In the genomic region with DNA sequence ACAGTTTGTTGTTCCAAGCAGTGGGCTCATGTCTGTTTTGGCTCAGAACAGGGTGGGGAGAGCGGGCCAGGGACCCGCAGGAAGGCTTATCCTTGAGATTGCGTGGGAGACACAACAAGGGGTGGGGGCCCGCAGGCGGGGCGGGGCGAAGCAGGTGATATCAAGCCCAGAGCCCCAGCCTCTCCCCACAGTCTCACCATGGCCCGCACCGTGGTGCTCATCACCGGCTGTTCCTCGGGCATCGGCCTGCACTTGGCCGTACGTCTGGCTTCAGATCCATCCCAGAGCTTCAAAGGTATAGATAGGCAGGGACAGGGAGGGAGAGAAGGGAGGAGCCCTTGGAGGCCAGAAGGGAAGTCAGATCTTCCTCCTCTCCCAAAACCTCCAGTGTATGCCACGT, we compare ENCODE assay signal across 8 cellular contexts. TPM values are rescaled to one million over a fixed set of nuclear protein-coding genes. Genes with fewer than 3 reads are reported as not detected.
A peak's percentile ranks its signal among the peaks of the same experiment; 100 is the strongest.
DNase-seq lines count a peak whose midpoint lies in the region; ATAC-seq and TF ChIP-seq lines count a peak whose summit lies in the region.
"Not testable (repeated sequence)": the region's sequence is repeated elsewhere in the genome, so short reads cannot be mapped to it uniquely, and the experiment has no call there.

A gene with protein sequence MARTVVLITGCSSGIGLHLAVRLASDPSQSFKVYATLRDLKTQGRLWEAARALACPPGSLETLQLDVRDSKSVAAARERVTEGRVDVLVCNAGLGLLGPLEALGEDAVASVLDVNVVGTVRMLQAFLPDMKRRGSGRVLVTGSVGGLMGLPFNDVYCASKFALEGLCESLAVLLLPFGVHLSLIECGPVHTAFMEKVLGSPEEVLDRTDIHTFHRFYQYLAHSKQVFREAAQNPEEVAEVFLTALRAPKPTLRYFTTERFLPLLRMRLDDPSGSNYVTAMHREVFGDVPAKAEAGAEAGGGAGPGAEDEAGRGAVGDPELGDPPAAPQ (plus strand): TSS at position 188 of the 400 bp plus-strand sequence. CDS start 11 bp downstream, at position 199.

- not testable (repeated sequence) for H3K27me3 Mint-ChIP-seq in H9 (ENCODE audit: low read depth); activated naive CD4-positive, alpha-beta T cell treated with anti-CD3 and anti-CD28 coated beads, Interleukin-2, amount 50 U/mL, for 24 hours; effector memory CD8-positive, alpha-beta T cell; natural killer cell (ENCODE audit: low read depth in 2 of 2)

- H3K4me2 ChIP-seq in H9 (ENCODE audit: insufficient read depth, insufficient read length, low read length), result peak within 1 kb of the TSS; percentile 43

- not testable (repeated sequence) for H3K23ac ChIP-seq in H9 (ENCODE audit: insufficient read length, low read depth, low read length)

- H4K8ac ChIP-seq in H9 (replicated peaks; ENCODE audit: insufficient read length, low read depth, low read length), result not testable (repeated sequence)

- not testable (repeated sequence) for H4K5ac ChIP-seq in H9 (ENCODE audit: insufficient read length, low read depth, low read length)

- CTCF ChIA-PET in AG04450 (lab: Charles Lee), result not testable (repeated sequence)

- H3K27me3 ChIP-seq in AG04450 (ENCODE audit: control insufficient read depth, insufficient read depth, low read length); H9 (ENCODE audit: insufficient read depth, low read length); SJSA1 (replicated peaks); iPS-15b (ENCODE audit: control insufficient read depth, insufficient read depth, low read length): not testable (repeated sequence)

- H3K9me3 Mint-ChIP-seq in H9; activated naive CD4-positive, alpha-beta T cell treated with anti-CD3 and anti-CD28 coated beads, Interleukin-2, amount 50 U/mL, for 24 hours; effector memory CD8-positive, alpha-beta T cell; natural killer cell; stimulated activated effector memory CD8-positive, alpha-beta T cell treated with anti-CD3 and anti-CD28 coated beads, Interleukin-12 subunit alpha, Interleukin-12 subunit beta, amount 100 ng/mL, for 72 hours: not testable (repeated sequence)

- H4K91ac ChIP-seq in H9 (ENCODE audit: insufficient read length, low read depth, low read length), result not testable (repeated sequence)

- H3K9ac ChIP-seq in H9 (ENCODE audit: extremely low read depth, insufficient read length, low read length); iPS-15b (ENCODE audit: low read depth, low read length): not testable (repeated sequence)

- not testable (repeated sequence) for H3K79me1 ChIP-seq in H9 (ENCODE audit: insufficient read depth, low read depth, low read length, poor library complexity, severe bottlenecking)

- intact Hi-C loops in natural killer cell (cut with micrococcal nuclease), result not testable (repeated sequence)

- not testable (repeated sequence) for H3K27ac ChIP-seq in AG04450 (ENCODE audit: low read depth, low read length); H9 (ENCODE audit: insufficient read length, low read depth, low read length); SJSA1

- TF ChIP-seq CTCF in AG04450 (IDR thresholded peaks at IDR 0.05; ENCODE audit: low read depth, low read length); H9 (conservative IDR thresholded peaks at IDR 0.05); natural killer cell (IDR thresholded peaks at IDR 0.05): not testable (repeated sequence)

- H3K27ac Mint-ChIP-seq in H9 (peak within 1 kb of the TSS in 2 of 3 experiments; percentile 61 to 77; a peak in 3 of 7 replicates), natural killer cell (peak within 1 kb of the TSS in 1 of 2 donors; percentile 91)
- peak within 1 kb of the TSS; percentile 70 for H3K27ac Mint-ChIP-seq in activated naive CD4-positive, alpha-beta T cell treated with anti-CD3 and anti-CD28 coated beads, Interleukin-2, amount 50 U/mL, for 24 hours
- H3K27ac Mint-ChIP-seq in effector memory CD8-positive, alpha-beta T cell, result peak within 1 kb of the TSS; percentile 92 to 93
- H3K27ac Mint-ChIP-seq in stimulated activated effector memory CD8-positive, alpha-beta T cell treated with anti-CD3 and anti-CD28 coated beads, Interleukin-12 subunit alpha, Interleukin-12 subunit beta, amount 100 ng/mL, for 72 hours, result peak within 1 kb of the TSS; percentile 93

- not testable (repeated sequence) for H3K9me3 ChIP-seq in AG04450 (ENCODE audit: control insufficient read depth, insufficient read depth, low read length); H9 (ENCODE audit: control insufficient read depth, low read depth, low read length); SJSA1 (replicated peaks); iPS-15b (ENCODE audit: control insufficient read depth, insufficient read depth, low read length)

- H2BK12ac ChIP-seq in H9 (ENCODE audit: insufficient read length, low read depth, low read length), result not testable (repeated sequence)

- no CpG with 5 or more reads among the region's 15 CpGs for WGBS in H9 (ENCODE audit: extremely low coverage, insufficient read length, low lambda C conversion rate)

- not testable (repeated sequence) for H2AFZ ChIP-seq in H9 (ENCODE audit: low read length)

- H3K4me1 ChIP-seq in H9 (ENCODE audit: insufficient read depth, low read length); SJSA1 (replicated peaks); iPS-15b (ENCODE audit: control insufficient read depth, insufficient read depth, low read length): not testable (repeated sequence)

- not testable (repeated sequence) for H3K56ac ChIP-seq in H9 (ENCODE audit: insufficient read length, low read depth, low read length)

- H3K4me1 Mint-ChIP-seq in H9 (peaks cover 14 to 35% of the 10 kb centered on the region in 2 experiments), natural killer cell (peaks cover 18 to 43% of the 10 kb centered on the region in 2 donors)
- H3K4me1 Mint-ChIP-seq in activated naive CD4-positive, alpha-beta T cell treated with anti-CD3 and anti-CD28 coated beads, Interleukin-2, amount 50 U/mL, for 24 hours, result peaks cover 24% of the 10 kb centered on the region
- peaks cover 26 to 31% of the 10 kb centered on the region in 2 donors for H3K4me1 Mint-ChIP-seq in effector memory CD8-positive, alpha-beta T cell (ENCODE audit: low read depth in 2 of 2)
- H3K4me1 Mint-ChIP-seq in stimulated activated effector memory CD8-positive, alpha-beta T cell treated with anti-CD3 and anti-CD28 coated beads, Interleukin-12 subunit alpha, Interleukin-12 subunit beta, amount 100 ng/mL, for 72 hours, result peaks cover 25% of the 10 kb centered on the region

- H2BK15ac ChIP-seq in H9 (ENCODE audit: low read depth, low read length), result not testable (repeated sequence)

- H3K23me2 ChIP-seq in H9 (ENCODE audit: insufficient read length, low read depth, low read length, poor library complexity, severe bottlenecking), result peaks cover 20% of the 10 kb centered on the region

- H4K20me1 ChIP-seq in H9 (ENCODE audit: control insufficient read depth, insufficient read depth, insufficient read length), result not testable (repeated sequence)

- not testable (repeated sequence) for H2BK5ac ChIP-seq in H9 (ENCODE audit: insufficient read length, low read length)

- not testable (repeated sequence) for H3K14ac ChIP-seq in H9 (ENCODE audit: insufficient read depth, low read length)

- not testable (repeated sequence) for H3T11ph ChIP-seq in H9 (ENCODE audit: low read length)

- ATAC-seq in effector memory CD8-positive, alpha-beta T cell (replicated peaks); natural killer cell; stimulated activated effector memory CD8-positive, alpha-beta T cell treated with anti-CD3 and anti-CD28 coated beads, Interleukin-12 subunit alpha, Interleukin-12 subunit beta, amount 100 ng/mL, for 72 hours: not testable (repeated sequence)

- POLR2A ChIA-PET in AG04450 (lab: Yijun Ruan, JAX), result not testable (repeated sequence)

- H3K4ac ChIP-seq in H9 (ENCODE audit: low read depth, low read length), result not testable (repeated sequence)

- H3K4me3 Mint-ChIP-seq in H9 (peak within 1 kb of the TSS; percentile 85 to 92), natural killer cell (peak within 1 kb of the TSS; percentile 91)
- peak within 1 kb of the TSS; percentile 89 for H3K4me3 Mint-ChIP-seq in activated naive CD4-positive, alpha-beta T cell treated with anti-CD3 and anti-CD28 coated beads, Interleukin-2, amount 50 U/mL, for 24 hours
- peak within 1 kb of the TSS; percentile 89 to 91 for H3K4me3 Mint-ChIP-seq in effector memory CD8-positive, alpha-beta T cell
- H3K4me3 Mint-ChIP-seq in stimulated activated effector memory CD8-positive, alpha-beta T cell treated with anti-CD3 and anti-CD28 coated beads, Interleukin-12 subunit alpha, Interleukin-12 subunit beta, amount 100 ng/mL, for 72 hours, result peak within 1 kb of the TSS; percentile 90

- H3K36me3 Mint-ChIP-seq in H9 (ENCODE audit: insufficient read depth in 1 of 3, low read depth in 3 of 3); activated naive CD4-positive, alpha-beta T cell treated with anti-CD3 and anti-CD28 coated beads, Interleukin-2, amount 50 U/mL, for 24 hours; effector memory CD8-positive, alpha-beta T cell (ENCODE audit: insufficient read depth); natural killer cell; stimulated activated effector memory CD8-positive, alpha-beta T cell treated with anti-CD3 and anti-CD28 coated beads, Interleukin-12 subunit alpha, Interleukin-12 subunit beta, amount 100 ng/mL, for 72 hours: not testable (repeated sequence)

- H2AK5ac ChIP-seq in H9 (ENCODE audit: insufficient read length, low read length), result not testable (repeated sequence)

- H2BK20ac ChIP-seq in H9 (ENCODE audit: low read depth, low read length, poor library complexity, severe bottlenecking), result not testable (repeated sequence)

- H3K4me3 ChIP-seq in AG04450 (ENCODE audit: low read depth, low read length) (peak within 1 kb of the TSS; percentile 90), SJSA1 (peak within 1 kb of the TSS; percentile 81), iPS-15b (ENCODE audit: low read depth, low read length) (peak within 1 kb of the TSS; percentile 93)

- not testable (repeated sequence) for H2BK120ac ChIP-seq in H9 (ENCODE audit: low read depth, low read length, poor library complexity, severe bottlenecking)

- not testable (repeated sequence) for DNase-seq in AG04450 (ENCODE audit: low read depth, low spot score); H9; SJSA1 (ENCODE audit: low read depth in 1 of 2, low spot score in 2 of 2); effector memory CD8-positive, alpha-beta T cell; natural killer cell; stimulated activated effector memory CD8-positive, alpha-beta T cell treated with anti-CD3 and anti-CD28 coated beads, Interleukin-12 subunit alpha, Interleukin-12 subunit beta, amount 100 ng/mL, for 72 hours (ENCODE audit: low spot score in 2 of 2)

- not testable (repeated sequence) for H3K18ac ChIP-seq in H9 (ENCODE audit: insufficient read length, low read depth, low read length)

- not testable (repeated sequence) for H3K79me2 ChIP-seq in H9 (ENCODE audit: insufficient read depth, low read length)

- H3K36me3 ChIP-seq in SJSA1, result peaks cover 11% of the 10 kb centered on the region
- H3K36me3 ChIP-seq in iPS-15b (ENCODE audit: control insufficient read depth, insufficient read depth, low read length), result not testable (repeated sequence)

RNA-seq across cellular contexts. Expression of the gene that starts here (rescaled TPM):
- 0.87 and 1.4 TPM in 2 replicates for polyA plus RNA-seq in AG04450 (2011; rRNA removed)
- polyA minus RNA-seq in AG04450 (2011; rRNA and poly(A)+ RNA removed), result 0.41 and 0.48 TPM in 2 replicates
- total RNA-seq in H9 (2021) (1.3 and 1.5 TPM in 2 replicates), natural killer cell (1 to 10 TPM in 2 of 3 donors, under 1 TPM in 1; 0.68 to 1.6 (median 1.2) TPM)
- total RNA-seq in SJSA1 (2014; rRNA removed; shearing (Covaris generic)), result 0.13 and 1.5 TPM in 2 replicates
